17 cellular contexts compared by ENCODE assay signal in the genomic region with DNA sequence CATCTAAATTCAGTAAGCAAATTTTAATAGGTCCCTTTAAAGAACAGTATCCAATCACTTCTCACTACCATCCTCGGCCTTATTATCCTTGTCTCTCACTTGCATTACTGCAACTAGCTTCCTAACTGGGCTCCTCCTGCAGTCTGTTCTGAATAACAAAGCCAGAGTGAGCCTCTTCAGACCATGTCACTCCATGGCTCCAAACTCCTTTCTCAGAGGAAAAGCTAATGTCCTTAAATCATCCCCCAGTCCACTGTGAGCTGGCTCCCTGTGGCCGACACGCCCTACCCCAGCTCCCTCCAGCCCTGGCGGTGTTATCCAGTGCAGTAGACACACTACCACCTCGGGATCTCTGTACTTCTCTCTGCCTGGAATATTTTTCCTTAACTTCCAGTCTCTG.
DNase-seq lines count a peak whose midpoint lies in the region; ATAC-seq and FAIRE-seq lines count a peak whose summit lies in the region.
"Had no signal": no experiment of that assay in that cellular context is flagged by ENCODE, and none has a peak within 500 bp of the region (broad histone marks: within the 10 kb centered on the region; RNA-seq: fewer than 3 reads in every experiment).

No MANE protein-coding gene starts in this region.

- H3K4me3 Mint-ChIP-seq in activated naive CD8-positive, alpha-beta T cell, result no peak overlapping the region
- H3K4me3 Mint-ChIP-seq in activated naive CD8-positive, alpha-beta T cell treated with anti-CD3 and anti-CD28 coated beads, Interleukin-2, amount 50 U/mL, for 24 hours, result no peak overlapping the region
- no peak overlapping the region for H3K4me3 Mint-ChIP-seq in activated naive CD8-positive, alpha-beta T cell treated with anti-CD3 and anti-CD28 coated beads for 36 hours
- no peak overlapping the region for H3K4me3 Mint-ChIP-seq in immature natural killer cell
- H3K4me3 Mint-ChIP-seq in stimulated activated naive B cell treated with anti-CD40 and anti-IgM and Interleukin-4, amounts not matched to agents 10 μg/mL and 1 μg/mL and 100 μg/mL, for 72 hours, result no peak overlapping the region
- H3K4me3 Mint-ChIP-seq: CD8-positive, alpha-beta memory T cell; stimulated activated naive CD8-positive, alpha-beta T cell treated with anti-CD3 and anti-CD28 coated beads, Interleukin-15, amount 100 ng/mL, for 72 hours had no signal

- no peaks in the 10 kb centered on the region for H3K9me3 Mint-ChIP-seq in activated naive CD8-positive, alpha-beta T cell (ENCODE audit: low read depth)
- no peaks in the 10 kb centered on the region for H3K9me3 Mint-ChIP-seq in activated naive CD8-positive, alpha-beta T cell treated with anti-CD3 and anti-CD28 coated beads, Interleukin-2, amount 50 U/mL, for 24 hours
- H3K9me3 Mint-ChIP-seq in activated naive CD8-positive, alpha-beta T cell treated with anti-CD3 and anti-CD28 coated beads for 36 hours, result no peaks in the 10 kb centered on the region
- no peaks in the 10 kb centered on the region for H3K9me3 Mint-ChIP-seq in immature natural killer cell
- H3K9me3 Mint-ChIP-seq in stimulated activated naive B cell treated with anti-CD40 and anti-IgM and Interleukin-4, amounts not matched to agents 10 μg/mL and 1 μg/mL and 100 μg/mL, for 72 hours, result no peaks in the 10 kb centered on the region
- H3K9me3 Mint-ChIP-seq: CD8-positive, alpha-beta memory T cell; stimulated activated naive CD8-positive, alpha-beta T cell treated with anti-CD3 and anti-CD28 coated beads, Interleukin-15, amount 100 ng/mL, for 72 hours had no signal

- no peak for ATAC-seq in activated naive CD8-positive, alpha-beta T cell treated with anti-CD3 and anti-CD28 coated beads, Interleukin-2, amount 50 U/mL, for 24 hours
- ATAC-seq in stimulated activated naive B cell treated with anti-CD40 and anti-IgM and Interleukin-4, amounts not matched to agents 10 μg/mL and 1 μg/mL and 100 μg/mL, for 72 hours (replicated peaks), result no peak
- ATAC-seq: stimulated activated naive CD8-positive, alpha-beta T cell treated with anti-CD3 and anti-CD28 coated beads, Interleukin-15, amount 100 ng/mL, for 72 hours had no signal

- no peak for DNase-seq in activated naive CD8-positive, alpha-beta T cell treated with anti-CD3 and anti-CD28 coated beads, Interleukin-2, amount 50 U/mL, for 24 hours
- no peak for DNase-seq in activated naive CD8-positive, alpha-beta T cell treated with anti-CD3 and anti-CD28 coated beads for 36 hours
- no peak for DNase-seq in immature natural killer cell
- DNase-seq in stimulated activated naive B cell treated with anti-CD40 and anti-IgM and Interleukin-4, amounts not matched to agents 10 μg/mL and 1 μg/mL and 100 μg/mL, for 72 hours, result no peak
- no peak for DNase-seq in NCI-H2107 treated with DMSO at 0.1 percent for 48 hours (lab: John Stamatoyannopoulos, UW; ENCODE audit: unreplicated experiment)
- no peak for DNase-seq in HTR-8/SVneo (ENCODE audit: insufficient read length, low spot score)
- DNase-seq in RCC 7860 (ENCODE audit: low spot score), result no peak
- DNase-seq: activated gamma-delta T cell; aorta; CD8-positive, alpha-beta memory T cell; DND-41; NCI-H146; NCI-H345; NK-92 treated with Interleukin-12 subunit alpha and Interleukin-12 subunit beta, amount 100 ng/mL, for 24 hours; stimulated activated naive CD8-positive, alpha-beta T cell treated with anti-CD3 and anti-CD28 coated beads, Interleukin-15, amount 100 ng/mL, for 72 hours had no signal

- peaks cover 11% of the 10 kb centered on the region for H3K36me3 Mint-ChIP-seq in activated naive CD8-positive, alpha-beta T cell
- H3K36me3 Mint-ChIP-seq in activated naive CD8-positive, alpha-beta T cell treated with anti-CD3 and anti-CD28 coated beads, Interleukin-2, amount 50 U/mL, for 24 hours (ENCODE audit: low read depth), result peaks cover 39% of the 10 kb centered on the region
- H3K36me3 Mint-ChIP-seq in activated naive CD8-positive, alpha-beta T cell treated with anti-CD3 and anti-CD28 coated beads for 36 hours, result peaks cover 23% of the 10 kb centered on the region
- peaks cover 0 to 41% (median 30%) of the 10 kb centered on the region in 3 donors for H3K36me3 Mint-ChIP-seq in immature natural killer cell
- peaks cover 28 to 40% of the 10 kb centered on the region in 2 donors for H3K36me3 Mint-ChIP-seq in stimulated activated naive B cell treated with anti-CD40 and anti-IgM and Interleukin-4, amounts not matched to agents 10 μg/mL and 1 μg/mL and 100 μg/mL, for 72 hours

- H3K4me1 Mint-ChIP-seq in activated naive CD8-positive, alpha-beta T cell (ENCODE audit: low read depth), result peaks cover 2% of the 10 kb centered on the region
- H3K4me1 Mint-ChIP-seq in activated naive CD8-positive, alpha-beta T cell treated with anti-CD3 and anti-CD28 coated beads, Interleukin-2, amount 50 U/mL, for 24 hours, result peaks cover 21% of the 10 kb centered on the region
- H3K4me1 Mint-ChIP-seq in activated naive CD8-positive, alpha-beta T cell treated with anti-CD3 and anti-CD28 coated beads for 36 hours, result peaks cover 27% of the 10 kb centered on the region
- peaks cover 13 to 36% of the 10 kb centered on the region in 2 donors for H3K4me1 Mint-ChIP-seq in immature natural killer cell
- H3K4me1 Mint-ChIP-seq in stimulated activated naive B cell treated with anti-CD40 and anti-IgM and Interleukin-4, amounts not matched to agents 10 μg/mL and 1 μg/mL and 100 μg/mL, for 72 hours, result peaks cover 7% of the 10 kb centered on the region in 2 donors

- no peaks in the 10 kb centered on the region for H3K27me3 Mint-ChIP-seq in activated naive CD8-positive, alpha-beta T cell
- no peaks in the 10 kb centered on the region for H3K27me3 Mint-ChIP-seq in activated naive CD8-positive, alpha-beta T cell treated with anti-CD3 and anti-CD28 coated beads, Interleukin-2, amount 50 U/mL, for 24 hours
- H3K27me3 Mint-ChIP-seq in activated naive CD8-positive, alpha-beta T cell treated with anti-CD3 and anti-CD28 coated beads for 36 hours, result no peaks in the 10 kb centered on the region
- peaks cover 2 to 5% (median 3%) of the 10 kb centered on the region in 3 donors for H3K27me3 Mint-ChIP-seq in immature natural killer cell (ENCODE audit: low read depth in 3 of 3)
- H3K27me3 Mint-ChIP-seq in stimulated activated naive B cell treated with anti-CD40 and anti-IgM and Interleukin-4, amounts not matched to agents 10 μg/mL and 1 μg/mL and 100 μg/mL, for 72 hours, result no peaks in the 10 kb centered on the region
- H3K27me3 Mint-ChIP-seq: CD8-positive, alpha-beta memory T cell; stimulated activated naive CD8-positive, alpha-beta T cell treated with anti-CD3 and anti-CD28 coated beads, Interleukin-15, amount 100 ng/mL, for 72 hours had no signal

- peak overlapping the region; percentile 41 for H3K27ac Mint-ChIP-seq in activated naive CD8-positive, alpha-beta T cell
- no peak overlapping the region for H3K27ac Mint-ChIP-seq in activated naive CD8-positive, alpha-beta T cell treated with anti-CD3 and anti-CD28 coated beads, Interleukin-2, amount 50 U/mL, for 24 hours
- peak overlapping the region; percentile 43 for H3K27ac Mint-ChIP-seq in activated naive CD8-positive, alpha-beta T cell treated with anti-CD3 and anti-CD28 coated beads for 36 hours
- H3K27ac Mint-ChIP-seq in immature natural killer cell, result peak overlapping the region in 5 of 6 donors; percentile 25 to 80 (median 55)
- H3K27ac Mint-ChIP-seq in stimulated activated naive B cell treated with anti-CD40 and anti-IgM and Interleukin-4, amounts not matched to agents 10 μg/mL and 1 μg/mL and 100 μg/mL, for 72 hours, result peak overlapping the region; percentile 66

- FAIRE-seq in HTR-8/SVneo (lab: Jason Lieb, UNC), result no peak
- no peak for FAIRE-seq in RCC 7860 (lab: Jason Lieb, UNC)
- FAIRE-seq: colon had no signal
